8 cellular contexts compared by ENCODE assay signal in genomic region chr2:164840930-164841718, GRCh38. TPM values are rescaled to one million over a fixed set of nuclear protein-coding genes. Genes with fewer than 3 reads are reported as not detected.
DNase-seq lines count a peak whose midpoint lies in the region; ATAC-seq and TF ChIP-seq lines count a peak whose summit lies in the region.

No MANE protein-coding gene starts in this region.

- CTCF ChIA-PET in activated CD8-positive, alpha-beta T cell treated with anti-CD3 and anti-CD28 coated beads for 36 hours (lab: Charles Lee) = interaction anchor here (1.0 to 2.2 kb wide), 8 partner anchors 9 to 130 kb away, joined by 3 to 13 read pairs (median 6); no protein-coding TSS in a partner anchor

- H3K27ac ChIP-seq in muscle layer of duodenum (ENCODE audit: low read length) = peak overlapping the region; percentile 88

- no peaks in the 10 kb centered on the region for H3K36me3 Mint-ChIP-seq in activated CD8-positive, alpha-beta T cell treated with anti-CD3 and anti-CD28 coated beads for 36 hours (ENCODE audit: low read depth)

- peak; percentile 48 for ATAC-seq in HG02884 (IDR thresholded peaks at IDR 0.05; ENCODE audit: unreplicated experiment)
- ATAC-seq in activated CD8-positive, alpha-beta T cell treated with anti-CD3 and anti-CD28 coated beads for 36 hours = peak; percentile 85

- POLR2A ChIA-PET in activated CD8-positive, alpha-beta T cell treated with anti-CD3 and anti-CD28 coated beads for 36 hours (lab: Charles Lee) = no interaction called here

- no peaks in the 10 kb centered on the region for H3K9me3 Mint-ChIP-seq in activated CD8-positive, alpha-beta T cell treated with anti-CD3 and anti-CD28 coated beads for 36 hours

- peak; percentile 32 for TF ChIP-seq CTCF in GM13977 (IDR thresholded peaks at IDR 0.05; ENCODE audit: extremely low read depth, insufficient read depth, missing control alignments)
- TF ChIP-seq CTCF in activated CD8-positive, alpha-beta T cell treated with anti-CD3 and anti-CD28 coated beads for 36 hours (IDR thresholded peaks at IDR 0.05) = no peak

- peak overlapping the region; percentile 57 for H3K4me3 Mint-ChIP-seq in activated CD8-positive, alpha-beta T cell treated with anti-CD3 and anti-CD28 coated beads for 36 hours

- intact Hi-C loops in activated CD8-positive, alpha-beta T cell treated with anti-CD3 and anti-CD28 coated beads for 36 hours (cut with micrococcal nuclease) = no loop called here

- peaks cover 0 to 3% of the 10 kb centered on the region in 2 donors for H3K4me1 ChIP-seq in muscle layer of duodenum (ENCODE audit: control insufficient read depth in 1 of 2, insufficient read depth in 2 of 2, low read length in 2 of 2)

- H3K36me3 ChIP-seq in muscle layer of duodenum (ENCODE audit: control insufficient read depth in 1 of 2, insufficient read depth in 2 of 2, low read length in 2 of 2) = no peaks in the 10 kb centered on the region

- DNase-seq in AG08396 (ENCODE audit: low spot score) (peak; percentile 77), GM13977 (ENCODE audit: low spot score) (peak; percentile 64), NCI-H1930 (lab: John Stamatoyannopoulos, UW) (peak; percentile 66 to 80), fibroblast of gingiva (ENCODE audit: low read depth) (peak; percentile 56), ureter (ENCODE audit: low spot score) (peak; percentile 77)
- peak; percentile 39 for DNase-seq in activated CD8-positive, alpha-beta T cell treated with anti-CD3 and anti-CD28 coated beads for 36 hours

- H3K4me3 ChIP-seq in muscle layer of duodenum (ENCODE audit: low read depth in 1 of 2, low read length in 2 of 2) = peak overlapping the region; percentile 70 to 90

- H3K27me3 ChIP-seq in muscle layer of duodenum (ENCODE audit: low read depth, low read length) = no peaks in the 10 kb centered on the region

- in situ Hi-C loops in GM13977 (cut with MboI; ENCODE audit: low pct_unique_long_range_greater_than_20kb, low sequenced_read_pairs, unreplicated experiment) = no loop called here

- peaks cover 35% of the 10 kb centered on the region for H3K27me3 Mint-ChIP-seq in activated CD8-positive, alpha-beta T cell treated with anti-CD3 and anti-CD28 coated beads for 36 hours

- no peak overlapping the region for H3K27ac Mint-ChIP-seq in activated CD8-positive, alpha-beta T cell treated with anti-CD3 and anti-CD28 coated beads for 36 hours

- H3K9me3 ChIP-seq in muscle layer of duodenum (ENCODE audit: control insufficient read depth in 1 of 2, low read length in 2 of 2) = no peaks in the 10 kb centered on the region

- peaks cover 7% of the 10 kb centered on the region for H3K4me1 Mint-ChIP-seq in activated CD8-positive, alpha-beta T cell treated with anti-CD3 and anti-CD28 coated beads for 36 hours (ENCODE audit: low read depth)

RNA-seq across cellular contexts. Expression of gene COBLL1, which starts 0.5 kb away (rescaled TPM):
- total RNA-seq in activated CD8-positive, alpha-beta T cell treated with anti-CD3 and anti-CD28 coated beads for 36 hours = under 1 TPM; 0.36 to 0.68 TPM
- total RNA-seq in ureter = 207 TPM

Comparison
In these comparisons a context has a peak if more than half of its experiments do, and no peak if none do; other contexts are left out.
1. Peak in every context shown above with its lines: DNase-seq, ATAC-seq, H3K4me3 ChIP-seq and H3K27ac ChIP-seq.
2. RNA of gene COBLL1, which starts 0.5 kb away (total RNA-seq): 207 TPM in ureter (single experiment); 0.36 to 0.68 TPM in activated CD8-positive, alpha-beta T cell treated with anti-CD3 and anti-CD28 coated beads for 36 hours; every median in the first group is over 100 times any median in the second.